ENCODE assay signal across 8 cellular contexts in genomic region chr1:200302192-200302892, GRCh38.
DNase-seq lines count a peak whose midpoint lies in the region; ATAC-seq and TF ChIP-seq lines count a peak whose summit lies in the region.

No MANE protein-coding gene starts in this region.

- 1% methylated on average over 13 of the region's 36 CpGs for WGBS in suprapubic skin

- H3K27me3 Mint-ChIP-seq in activated T-helper 17 cell treated with anti-CD3 and anti-CD28 coated beads, Interleukin-2, amount 50 U/mL, for 72 hours, result no peaks in the 10 kb centered on the region

- H3K9me3 ChIP-seq in neuron (ENCODE audit: low read length), result no peaks in the 10 kb centered on the region
- no peaks in the 10 kb centered on the region for H3K9me3 ChIP-seq in suprapubic skin

- DNase-seq in NCI-H2081 (lab: John Stamatoyannopoulos, UW) (peak; percentile 27 to 53), NCI-H2081 treated with DMSO at 0.1 percent for 48 hours (lab: John Stamatoyannopoulos, UW) (no peak), NOMO-1 treated with dmso at 0.1 percent for 144 hours (lab: John Stamatoyannopoulos, UW; ENCODE audit: unreplicated experiment) (peak; percentile 16), fibroblast of villous mesenchyme (ENCODE audit: low read depth) (peak; percentile 51), suprapubic skin (ENCODE audit: low spot score in 2 of 2) (no peak)

- H3K27ac Mint-ChIP-seq in activated T-helper 17 cell treated with anti-CD3 and anti-CD28 coated beads, Interleukin-2, amount 50 U/mL, for 72 hours, result no peak overlapping the region

- no peaks in the 10 kb centered on the region for H3K36me3 Mint-ChIP-seq in activated T-helper 17 cell treated with anti-CD3 and anti-CD28 coated beads, Interleukin-2, amount 50 U/mL, for 72 hours (ENCODE audit: low read depth)

- H3K4me1 Mint-ChIP-seq in activated T-helper 17 cell treated with anti-CD3 and anti-CD28 coated beads, Interleukin-2, amount 50 U/mL, for 72 hours, result peaks cover 2% of the 10 kb centered on the region

- no peak overlapping the region for H2AFZ ChIP-seq in neuron (ENCODE audit: low read depth, low read length)

- H3K36me3 ChIP-seq in neuron (ENCODE audit: insufficient read depth, low read length) (no peaks in the 10 kb centered on the region), suprapubic skin (no peaks in the 10 kb centered on the region)

- H3K4me3 ChIP-seq in fibroblast of villous mesenchyme (ENCODE audit: low read depth, low read length) (peak overlapping the region; percentile 69), neuron (ENCODE audit: low read length) (peak overlapping the region; percentile 26), suprapubic skin (peak overlapping the region; percentile 76)

- peak; percentile 71 for ATAC-seq in HG02885 (IDR thresholded peaks at IDR 0.05; ENCODE audit: poor library complexity, unreplicated experiment)
- ATAC-seq in activated T-helper 17 cell treated with anti-CD3 and anti-CD28 coated beads, Interleukin-2, amount 50 U/mL, for 72 hours (replicated peaks), result peak; percentile 88

- H3K4me1 ChIP-seq in neuron (ENCODE audit: insufficient read depth, low read length) (peaks cover 12% of the 10 kb centered on the region), suprapubic skin (peaks cover 12% of the 10 kb centered on the region)

- TF ChIP-seq CTCF in fibroblast of villous mesenchyme (IDR thresholded peaks at IDR 0.05; ENCODE audit: insufficient read depth, low read depth, low read length) (no peak), suprapubic skin (IDR thresholded peaks at IDR 0.05) (no peak)

- H3K4me3 Mint-ChIP-seq in activated T-helper 17 cell treated with anti-CD3 and anti-CD28 coated beads, Interleukin-2, amount 50 U/mL, for 72 hours, result peak overlapping the region; percentile 76

- H3K9me3 Mint-ChIP-seq in activated T-helper 17 cell treated with anti-CD3 and anti-CD28 coated beads, Interleukin-2, amount 50 U/mL, for 72 hours, result no peaks in the 10 kb centered on the region

- TF ChIP-seq POLR2A in suprapubic skin (IDR thresholded peaks at IDR 0.05), result no peak

- H3K27ac ChIP-seq in suprapubic skin, result no peak overlapping the region

- H3K27me3 ChIP-seq in neuron (ENCODE audit: insufficient read depth, low read length) (peaks cover 27% of the 10 kb centered on the region), suprapubic skin (peaks cover 14% of the 10 kb centered on the region)

- TF ChIP-seq EP300 in suprapubic skin (IDR thresholded peaks at IDR 0.05), result no peak

Comparison
In these comparisons a context has a peak if more than half of its experiments do, and no peak if none do; other contexts are left out.
1. DNase-seq: peak in NCI-H2081 (2 of 2), NOMO-1 treated with dmso at 0.1 percent for 144 hours (single experiment) and fibroblast of villous mesenchyme (single experiment); none in NCI-H2081 treated with DMSO at 0.1 percent for 48 hours (single experiment) and suprapubic skin (0 of 2).
2. H3K4me3 ChIP-seq: peak in every context shown above with its lines; median percentile 76 in suprapubic skin; 69 in fibroblast of villous mesenchyme; 26 in neuron.